9 cellular contexts compared by ENCODE assay signal in genomic region chr17:7348478-7349242, GRCh38. TPM values are rescaled to one million over a fixed set of nuclear protein-coding genes. Genes with fewer than 3 reads are reported as not detected.
A peak's percentile ranks its signal among the peaks of the same experiment; 100 is the strongest.
DNase-seq lines count a peak whose midpoint lies in the region; ATAC-seq and TF ChIP-seq lines count a peak whose summit lies in the region.
"Had no signal": no experiment of that assay in that cellular context is flagged by ENCODE, and none has a peak within 500 bp of the region (broad histone marks: within the 10 kb centered on the region; RNA-seq: fewer than 3 reads in every experiment).

No MANE protein-coding gene starts in this region.

- no peak overlapping the region for H3K4me3 ChIP-seq in fibroblast of mammary gland (ENCODE audit: control insufficient read depth, low read depth, low read length)

- H3K4me3 Mint-ChIP-seq in natural killer cell (no peak overlapping the region), type B pancreatic cell (peak overlapping the region; percentile 90)
- H3K4me3 Mint-ChIP-seq in natural killer cell treated with Interleukin-12 subunit alpha and Interleukin-12 subunit beta and Interleukin-15 and Interleukin-18, amount 100 ng/mL, for 72 hours, result no peak overlapping the region

- H3K4me1 Mint-ChIP-seq in natural killer cell (peaks cover 9 to 44% of the 10 kb centered on the region in 2 donors), type B pancreatic cell (ENCODE audit: unreplicated experiment) (peaks cover 19% of the 10 kb centered on the region)
- H3K4me1 Mint-ChIP-seq in natural killer cell treated with Interleukin-12 subunit alpha and Interleukin-12 subunit beta and Interleukin-15 and Interleukin-18, amount 100 ng/mL, for 72 hours (ENCODE audit: low read depth in 2 of 2), result peaks cover 18 to 26% of the 10 kb centered on the region in 2 donors

- TF ChIP-seq CTCF in natural killer cell (IDR thresholded peaks at IDR 0.05) (no peak), fibroblast of mammary gland (conservative IDR thresholded peaks at IDR 0.05; ENCODE audit: control insufficient read depth, insufficient read depth, low read depth, low read length) (no peak), type B pancreatic cell (conservative IDR thresholded peaks at IDR 0.05) (no peak)

- H3K9me3 Mint-ChIP-seq in natural killer cell (no peaks in the 10 kb centered on the region), type B pancreatic cell (no peaks in the 10 kb centered on the region)
- no peaks in the 10 kb centered on the region for H3K9me3 Mint-ChIP-seq in natural killer cell treated with Interleukin-12 subunit alpha and Interleukin-12 subunit beta and Interleukin-15 and Interleukin-18, amount 100 ng/mL, for 72 hours

- H3K27ac Mint-ChIP-seq in natural killer cell (peak overlapping the region; percentile 65 to 89), type B pancreatic cell (peak overlapping the region; percentile 97)
- H3K27ac Mint-ChIP-seq in natural killer cell treated with Interleukin-12 subunit alpha and Interleukin-12 subunit beta and Interleukin-15 and Interleukin-18, amount 100 ng/mL, for 72 hours, result peak overlapping the region in 1 of 2 donors; percentile 57

- intact Hi-C loops in natural killer cell (cut with micrococcal nuclease), result no loop called here

- H3K36me3 Mint-ChIP-seq in natural killer cell (no peaks in the 10 kb centered on the region), type B pancreatic cell (no peaks in the 10 kb centered on the region)
- H3K36me3 Mint-ChIP-seq in natural killer cell treated with Interleukin-12 subunit alpha and Interleukin-12 subunit beta and Interleukin-15 and Interleukin-18, amount 100 ng/mL, for 72 hours, result peaks cover 5% of the 10 kb centered on the region

- H3K27me3 Mint-ChIP-seq in natural killer cell (ENCODE audit: low read depth in 2 of 2) (no peaks in the 10 kb centered on the region), type B pancreatic cell (peaks cover 11% of the 10 kb centered on the region)
- no peaks in the 10 kb centered on the region for H3K27me3 Mint-ChIP-seq in natural killer cell treated with Interleukin-12 subunit alpha and Interleukin-12 subunit beta and Interleukin-15 and Interleukin-18, amount 100 ng/mL, for 72 hours

- no peak for DNase-seq in natural killer cell
- no peak for DNase-seq in natural killer cell treated with Interleukin-12 subunit alpha and Interleukin-12 subunit beta and Interleukin-15 and Interleukin-18, amount 100 ng/mL, for 72 hours (ENCODE audit: low spot score)
- peak; percentile 93 for DNase-seq in fibroblast of mammary gland (ENCODE audit: low read depth)
- DNase-seq in type B pancreatic cell (ENCODE audit: extremely low spot score, unreplicated experiment), result no peak
- no peak for DNase-seq in midbrain (lab: John Stamatoyannopoulos, UW)
- no peak for DNase-seq in T-helper 9 cell
- DNase-seq: foreskin melanocyte, RPMI8226, tibial artery had no signal

- ATAC-seq in natural killer cell, result no peak
- no peak for ATAC-seq in natural killer cell treated with Interleukin-12 subunit alpha and Interleukin-12 subunit beta and Interleukin-15 and Interleukin-18, amount 100 ng/mL, for 72 hours

RNA-seq across cellular contexts. Expression of gene KCTD11, which starts 3.3 kb away (rescaled TPM):
- total RNA-seq in natural killer cell (1 to 10 TPM; 5.6 to 9.7 (median 8.3) TPM), type B pancreatic cell (ENCODE audit: low replicate concordance) (9.5 and 15.5 TPM in 2 replicates)
- total RNA-seq in natural killer cell treated with Interleukin-12 subunit alpha and Interleukin-12 subunit beta and Interleukin-15 and Interleukin-18, amount 100 ng/mL, for 72 hours, result 10 to 100 TPM in 1 of 2 donors, 1 to 10 TPM in 1; 6.7 to 13.0 TPM

RNA-seq across cellular contexts. Expression of gene TMEM95, which starts 6.3 kb away (rescaled TPM):
- total RNA-seq in natural killer cell (not detected), type B pancreatic cell (ENCODE audit: low replicate concordance) (not detected in 2 replicates)
- not detected for total RNA-seq in natural killer cell treated with Interleukin-12 subunit alpha and Interleukin-12 subunit beta and Interleukin-15 and Interleukin-18, amount 100 ng/mL, for 72 hours

RNA-seq across cellular contexts. Expression of gene ACAP1, which starts 12.3 kb away (rescaled TPM):
- total RNA-seq in natural killer cell (100 to 1,000 TPM; 526 to 590 (median 540) TPM), type B pancreatic cell (ENCODE audit: low replicate concordance) (3.2 and 8.3 TPM in 2 replicates)
- 100 to 1,000 TPM; 240 to 419 TPM for total RNA-seq in natural killer cell treated with Interleukin-12 subunit alpha and Interleukin-12 subunit beta and Interleukin-15 and Interleukin-18, amount 100 ng/mL, for 72 hours

RNA-seq across cellular contexts. Expression of gene NEURL4, which starts 19.5 kb away (rescaled TPM):
- total RNA-seq in natural killer cell (10 to 100 TPM; 48.9 to 57.9 (median 51.4) TPM), type B pancreatic cell (ENCODE audit: low replicate concordance) (49.9 and 61.5 TPM in 2 replicates)
- 10 to 100 TPM; 37.6 to 76.7 TPM for total RNA-seq in natural killer cell treated with Interleukin-12 subunit alpha and Interleukin-12 subunit beta and Interleukin-15 and Interleukin-18, amount 100 ng/mL, for 72 hours

RNA-seq across cellular contexts. Expression of gene TNK1, which starts 32.2 kb away (rescaled TPM):
- total RNA-seq in natural killer cell (1 to 10 TPM in 1 of 3 donors, under 1 TPM in 2; 0.18 to 1.7 (median 0.73) TPM), type B pancreatic cell (ENCODE audit: low replicate concordance) (6.6 and 11.5 TPM in 2 replicates)
- total RNA-seq in natural killer cell treated with Interleukin-12 subunit alpha and Interleukin-12 subunit beta and Interleukin-15 and Interleukin-18, amount 100 ng/mL, for 72 hours, result under 1 TPM in 1 of 2 donors, not detected in 1; 0.36 TPM

Comparison
In these comparisons a context has a peak if more than half of its experiments do, and no peak if none do; other contexts are left out.
1. RNA of gene ACAP1, which starts 12.3 kb away (total RNA-seq): 526 to 590 TPM in natural killer cell and 240 to 419 TPM in natural killer cell treated with Interleukin-12 subunit alpha and Interleukin-12 subunit beta and Interleukin-15 and Interleukin-18, amount 100 ng/mL, for 72 hours; 3.2 to 8.3 TPM in type B pancreatic cell; every median in the first group is over 10 times any median in the second.